In the genomic region with DNA sequence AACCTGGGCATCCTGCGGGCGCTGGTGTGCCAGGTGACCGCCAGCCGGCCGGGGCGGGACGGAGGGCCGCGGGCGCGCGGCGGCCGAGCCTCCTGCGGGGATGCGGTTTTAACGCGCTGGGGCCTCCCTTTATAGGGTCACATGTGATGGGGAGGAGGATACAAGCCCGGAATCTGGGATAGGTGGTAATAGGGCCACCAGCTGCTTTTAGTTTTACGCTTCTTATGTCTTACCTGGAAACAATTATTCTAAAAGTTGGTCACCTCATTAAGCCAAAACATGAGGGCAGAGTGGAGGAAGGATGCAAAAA, we compare ENCODE assay signal across 8 cellular contexts. TPM values are rescaled to one million over a fixed set of nuclear protein-coding genes. Genes with fewer than 3 reads are reported as not detected.
DNase-seq lines count a peak whose midpoint lies in the region; ATAC-seq and TF ChIP-seq lines count a peak whose summit lies in the region.

No MANE protein-coding gene starts in this region.

- H3K27ac ChIP-seq in CD4-positive, CD25-positive, alpha-beta regulatory T cell (ENCODE audit: insufficient read depth, low read length, poor library complexity, severe bottlenecking): peak overlapping the region; percentile 96
- H3K27ac ChIP-seq in KOPT-K1 (ENCODE audit: low read depth, low read length, poor library complexity, severe bottlenecking): peak overlapping the region; percentile 91
- H3K27ac ChIP-seq in mesenchymal stem cell (ENCODE audit: low read length, poor library complexity, severe bottlenecking): peak overlapping the region; percentile 77
- peak overlapping the region; percentile 97 to 98 (median 97) for H3K27ac ChIP-seq in upper lobe of left lung

- CTCF ChIA-PET in MCF 10A (lab: Yijun Ruan, JAX): no interaction called here

- H2BK15ac ChIP-seq in mesenchymal stem cell (ENCODE audit: low read depth, poor library complexity, severe bottlenecking): peak overlapping the region; percentile 95

- H2BK12ac ChIP-seq in mesenchymal stem cell (ENCODE audit: low read length in 2 of 2): no peak overlapping the region

- H2AFZ ChIP-seq in mesenchymal stem cell (ENCODE audit: low read depth, low read length): peak overlapping the region; percentile 96

- peak overlapping the region; percentile 79 for H3K4me2 ChIP-seq in mesenchymal stem cell (ENCODE audit: low read length, poor library complexity, severe bottlenecking)

- H3K27me3 ChIP-seq in CD4-positive, CD25-positive, alpha-beta regulatory T cell (ENCODE audit: control insufficient read depth, insufficient read depth, low read length): no peaks in the 10 kb centered on the region
- no peaks in the 10 kb centered on the region for H3K27me3 ChIP-seq in mesenchymal stem cell (ENCODE audit: control insufficient read depth in 1 of 2, insufficient read depth in 1 of 2, low read length in 2 of 2)
- no peaks in the 10 kb centered on the region for H3K27me3 ChIP-seq in upper lobe of left lung

- TF ChIP-seq POLR2A in upper lobe of left lung (IDR thresholded peaks at IDR 0.05): peak in 1 of 4 donors; percentile 26

- no peaks in the 10 kb centered on the region for H3K27me3 Mint-ChIP-seq in CD4-positive, CD25-positive, alpha-beta regulatory T cell
- no peaks in the 10 kb centered on the region for H3K27me3 Mint-ChIP-seq in MCF 10A (ENCODE audit: insufficient read depth, unreplicated experiment)

- peak overlapping the region; percentile 56 to 75 (median 57) for H3K27ac Mint-ChIP-seq in CD4-positive, CD25-positive, alpha-beta regulatory T cell
- H3K27ac Mint-ChIP-seq in MCF 10A (ENCODE audit: low read depth, unreplicated experiment): peak overlapping the region; percentile 93

- peak overlapping the region in 1 of 2 experiments; percentile 97 for H3K14ac ChIP-seq in mesenchymal stem cell (ENCODE audit: low read length in 2 of 2)

- peaks cover 16% of the 10 kb centered on the region for H3K36me3 ChIP-seq in CD4-positive, CD25-positive, alpha-beta regulatory T cell (ENCODE audit: control insufficient read depth, insufficient read depth, low read length)
- H3K36me3 ChIP-seq in KOPT-K1 (ENCODE audit: insufficient read depth, low read length): peaks cover 48% of the 10 kb centered on the region
- peaks cover 14 to 40% of the 10 kb centered on the region in 2 experiments for H3K36me3 ChIP-seq in mesenchymal stem cell (ENCODE audit: control insufficient read depth in 1 of 2, insufficient read depth in 2 of 2, low read depth in 1 of 2, low read length in 2 of 2)
- peaks cover 0 to 25% (median 3%) of the 10 kb centered on the region in 4 donors for H3K36me3 ChIP-seq in upper lobe of left lung

- H3K9ac ChIP-seq in mesenchymal stem cell (ENCODE audit: low read length): peak overlapping the region; percentile 97

- H2AK5ac ChIP-seq in mesenchymal stem cell (ENCODE audit: low read length, severe bottlenecking): no peak overlapping the region

- peak overlapping the region; percentile 89 to 99 for H3K18ac ChIP-seq in mesenchymal stem cell (ENCODE audit: low read depth in 1 of 2, low read length in 2 of 2)

- H3K4me1 ChIP-seq in CD4-positive, CD25-positive, alpha-beta regulatory T cell (ENCODE audit: control insufficient read depth, insufficient read depth, low read length, poor library complexity, severe bottlenecking): peaks cover 25% of the 10 kb centered on the region
- H3K4me1 ChIP-seq in mesenchymal stem cell (ENCODE audit: control insufficient read depth, insufficient read depth, low read depth, low read length) (peaks cover 14% of the 10 kb centered on the region), upper lobe of left lung (peaks cover 11 to 16% (median 13%) of the 10 kb centered on the region in 4 donors)

- H3K23ac ChIP-seq in mesenchymal stem cell (ENCODE audit: low read length in 2 of 2): peak overlapping the region; percentile 83 to 85

- H3K4me3 ChIP-seq in CD4-positive, CD25-positive, alpha-beta regulatory T cell (ENCODE audit: low read depth, low read length): peak overlapping the region; percentile 84
- H3K4me3 ChIP-seq in mesenchymal stem cell (ENCODE audit: insufficient read depth in 1 of 2, low read depth in 1 of 2, low read length in 2 of 2) (peak overlapping the region; percentile 86 to 100), upper lobe of left lung (peak overlapping the region; percentile 76 to 92 (median 86))

- no peak overlapping the region for H2BK120ac ChIP-seq in mesenchymal stem cell (ENCODE audit: low read depth, low read length)

- H3K4me1 Mint-ChIP-seq in CD4-positive, CD25-positive, alpha-beta regulatory T cell: peaks cover 33 to 53% (median 36%) of the 10 kb centered on the region in 4 donors
- H3K4me1 Mint-ChIP-seq in MCF 10A (ENCODE audit: insufficient read depth, unreplicated experiment): peaks cover 17% of the 10 kb centered on the region

- H3K9me3 ChIP-seq in CD4-positive, CD25-positive, alpha-beta regulatory T cell (ENCODE audit: control insufficient read depth in 2 of 2, low read length in 2 of 2): no peaks in the 10 kb centered on the region
- H3K9me3 ChIP-seq in KOPT-K1 (ENCODE audit: insufficient read depth, low read length, poor library complexity, severe bottlenecking): peaks cover 24% of the 10 kb centered on the region
- H3K9me3 ChIP-seq in mesenchymal stem cell (ENCODE audit: control insufficient read depth, low read length): peaks cover 11% of the 10 kb centered on the region
- H3K9me3 ChIP-seq in upper lobe of left lung: no peaks in the 10 kb centered on the region

- peaks cover 26% of the 10 kb centered on the region for H3K79me1 ChIP-seq in mesenchymal stem cell (replicated peaks; ENCODE audit: low read length, poor library complexity, severe bottlenecking)

- peaks cover 32% of the 10 kb centered on the region for H3K36me3 Mint-ChIP-seq in CD4-positive, CD25-positive, alpha-beta regulatory T cell
- H3K36me3 Mint-ChIP-seq in MCF 10A (ENCODE audit: insufficient read depth, unreplicated experiment): peaks cover 40% of the 10 kb centered on the region

- H4K8ac ChIP-seq in mesenchymal stem cell (ENCODE audit: low read length): peak overlapping the region; percentile 94

- intact Hi-C loops in MCF 10A (cut with micrococcal nuclease) (loop anchor here (2.0 to 5.0 kb wide), 2 partner anchors 272 to 506 kb away; a partner anchor contains a TSS), posterior vena cava (cut with DNase I) (loop anchor here in 1 of 2 donors (10.0 kb wide), 1 partner anchor 460 kb away; no protein-coding TSS in a partner anchor)

- 0% methylated on average over 15 of the region's 20 CpGs for WGBS in mesenchymal stem cell
- 0% methylated on average over 5 to 7 of the region's 20 CpGs for WGBS in upper lobe of left lung, 2 donors

- no TSS peak for BruUV-seq in MCF 10A (replicated peaks; lab: Mats Ljungman, UMichigan)

- no peak for ATAC-seq in CD4-positive, CD25-positive, alpha-beta regulatory T cell (ENCODE audit: low read depth in 2 of 2)
- ATAC-seq in upper lobe of left lung (ENCODE audit: low FRiP score in 2 of 2): no peak
- ATAC-seq in GM21447 (IDR thresholded peaks at IDR 0.05; ENCODE audit: unreplicated experiment): no peak

- H3K4ac ChIP-seq in mesenchymal stem cell (ENCODE audit: low read depth in 1 of 2, low read length in 2 of 2): peak overlapping the region; percentile 91 to 99

- no peak for TF ChIP-seq CTCF in MCF 10A (IDR thresholded peaks at IDR 0.05; ENCODE audit: unreplicated experiment)
- TF ChIP-seq CTCF in upper lobe of left lung (IDR thresholded peaks at IDR 0.05): no peak
- no peak for TF ChIP-seq CTCF in GM20000 (IDR thresholded peaks at IDR 0.05; ENCODE audit: extremely low read depth, missing control alignments)

- POLR2A ChIA-PET in MCF 10A (lab: Yijun Ruan, JAX): interaction anchor here (0.6 to 6.2 kb wide), 11 partner anchors 8 to 505 kb away, joined by 3 to 108 read pairs (median 5); a partner anchor contains a TSS

- H4K91ac ChIP-seq in mesenchymal stem cell (ENCODE audit: low read length): peak overlapping the region; percentile 98

- TF ChIP-seq EP300 in upper lobe of left lung (IDR thresholded peaks at IDR 0.05): no peak

- no peak for DNase-seq in CD4-positive, CD25-positive, alpha-beta regulatory T cell
- DNase-seq in MCF 10A (ENCODE audit: unreplicated experiment): no peak
- no peak for DNase-seq in mesenchymal stem cell
- no peak for DNase-seq in upper lobe of left lung
- DNase-seq in GM20000 (ENCODE audit: low spot score): no peak
- no peak for DNase-seq in posterior vena cava (ENCODE audit: low spot score)

- H3K9me3 Mint-ChIP-seq in CD4-positive, CD25-positive, alpha-beta regulatory T cell: no peaks in the 10 kb centered on the region
- no peaks in the 10 kb centered on the region for H3K9me3 Mint-ChIP-seq in MCF 10A (ENCODE audit: unreplicated experiment)

- H2BK5ac ChIP-seq in mesenchymal stem cell (ENCODE audit: low read depth, low read length, poor library complexity, severe bottlenecking): peak overlapping the region; percentile 97

- peak overlapping the region; percentile 89 to 98 (median 90) for H3K4me3 Mint-ChIP-seq in CD4-positive, CD25-positive, alpha-beta regulatory T cell
- peak overlapping the region; percentile 98 for H3K4me3 Mint-ChIP-seq in MCF 10A (ENCODE audit: unreplicated experiment)

RNA-seq across cellular contexts. Expression of a gene that starts 0.6 kb away (rescaled TPM):
- 18.4 TPM for total RNA-seq in CD4-positive, CD25-positive, alpha-beta regulatory T cell
- polyA plus RNA-seq in CD4-positive, CD25-positive, alpha-beta regulatory T cell: 10 to 100 TPM; 10.3 to 16.0 (median 12.3) TPM
- total RNA-seq in MCF 10A (2022): 20.8 and 21.3 TPM in 2 replicates
- 5.9 TPM for polyA plus RNA-seq in mesenchymal stem cell (2013, experiment 1 of 2)
- polyA plus RNA-seq in mesenchymal stem cell (2013, experiment 2 of 2): 6.7 TPM
- total RNA-seq in upper lobe of left lung: 10 to 100 TPM in 4 of 6 donors, 1 to 10 TPM in 2; 6.2 to 24.7 (median 11.9) TPM
- 10 to 100 TPM; 19.2 TPM for total RNA-seq in posterior vena cava

RNA-seq across cellular contexts. Expression of a gene that starts 0.8 kb away (rescaled TPM):
- total RNA-seq in CD4-positive, CD25-positive, alpha-beta regulatory T cell: 19.7 TPM
- 10 to 100 TPM; 12.6 to 27.3 (median 19.9) TPM for polyA plus RNA-seq in CD4-positive, CD25-positive, alpha-beta regulatory T cell
- total RNA-seq in MCF 10A (2022) (28.4 and 55.1 TPM in 2 replicates), upper lobe of left lung (10 to 100 TPM in 5 of 6 donors, 1 to 10 TPM in 1; 6.1 to 15.4 (median 13.0) TPM), posterior vena cava (10 to 100 TPM; 19.8 to 27.2 TPM)
- polyA plus RNA-seq in mesenchymal stem cell (2013, experiment 1 of 2): 15.9 TPM
- 14.7 TPM for polyA plus RNA-seq in mesenchymal stem cell (2013, experiment 2 of 2)
